In genomic region chrX:71640002-71640401, GRCh38 we compare ENCODE assay signal across 29 cellular contexts. TPM values are rescaled to one million over a fixed set of nuclear protein-coding genes. Genes with fewer than 3 reads are reported as not detected.
"Had no signal": no experiment of that assay in that cellular context is flagged by ENCODE, and none has a peak within 500 bp of the region (broad histone marks: within the 10 kb centered on the region; RNA-seq: fewer than 3 reads in every experiment).

No MANE protein-coding gene starts in this region.

- H3K36me3 ChIP-seq: esophagus squamous epithelium, gastroesophageal sphincter, left lung, lower lobe of right lung, right lobe of liver, spleen, tibial artery, upper lobe of left lung, uterus had no signal

- ATAC-seq: gastroesophageal sphincter; left lung; lower lobe of right lung; psoas muscle; right lobe of liver; stimulated activated memory B cell treated with anti-CD40 and anti-IgM and Interleukin-4, amounts not matched to agents 10 μg/mL and 1 μg/mL and 100 μg/mL, for 72 hours had no signal

- H3K36me3 Mint-ChIP-seq: immature natural killer cell; memory B cell; stimulated activated memory B cell treated with anti-CD40 and anti-IgM and Interleukin-4, amounts not matched to agents 10 μg/mL and 1 μg/mL and 100 μg/mL, for 72 hours had no signal

- H3K4me3 Mint-ChIP-seq: dendritic cell treated with granulocyte-macrophage colony-stimulating factor and Interleukin-4, amounts not matched to agents 40 ng/mL and 50 ng/mL, for 4 days; immature natural killer cell; memory B cell; mesothelial cell of epicardium; nephron; stimulated activated memory B cell treated with anti-CD40 and anti-IgM and Interleukin-4, amounts not matched to agents 10 μg/mL and 1 μg/mL and 100 μg/mL, for 72 hours; stimulated activated naive CD8-positive, alpha-beta T cell treated with anti-CD3 and anti-CD28 coated beads, Interleukin-15, Interleukin-2, amounts not matched to agents 100 ng/mL and 50 ng/mL, for 24 hours had no signal

- H3K27me3 ChIP-seq: esophagus squamous epithelium, gastroesophageal sphincter, left lung, right lobe of liver, spleen, tibial artery, upper lobe of left lung, uterus had no signal

- H3K4me3 ChIP-seq: esophagus squamous epithelium, gastroesophageal sphincter, left lung, lower lobe of right lung, psoas muscle, right lobe of liver, spleen, tibial artery, upper lobe of left lung, uterus had no signal

- H3K9me3 ChIP-seq: esophagus squamous epithelium, gastroesophageal sphincter, left lung, lower lobe of right lung, psoas muscle, right lobe of liver, spleen, tibial artery, upper lobe of left lung, uterus had no signal

- H3K27me3 Mint-ChIP-seq: dendritic cell treated with granulocyte-macrophage colony-stimulating factor and Interleukin-4, amounts not matched to agents 40 ng/mL and 50 ng/mL, for 4 days; memory B cell; stimulated activated memory B cell treated with anti-CD40 and anti-IgM and Interleukin-4, amounts not matched to agents 10 μg/mL and 1 μg/mL and 100 μg/mL, for 72 hours; stimulated activated naive CD8-positive, alpha-beta T cell treated with anti-CD3 and anti-CD28 coated beads, Interleukin-15, Interleukin-2, amounts not matched to agents 100 ng/mL and 50 ng/mL, for 24 hours had no signal

- FAIRE-seq: keratinocyte had no signal

- H3K27ac Mint-ChIP-seq: dendritic cell treated with granulocyte-macrophage colony-stimulating factor and Interleukin-4, amounts not matched to agents 40 ng/mL and 50 ng/mL, for 4 days; immature natural killer cell; memory B cell; mesothelial cell of epicardium; nephron; stimulated activated memory B cell treated with anti-CD40 and anti-IgM and Interleukin-4, amounts not matched to agents 10 μg/mL and 1 μg/mL and 100 μg/mL, for 72 hours; stimulated activated naive CD8-positive, alpha-beta T cell treated with anti-CD3 and anti-CD28 coated beads, Interleukin-15, Interleukin-2, amounts not matched to agents 100 ng/mL and 50 ng/mL, for 24 hours had no signal

- H3K9me3 Mint-ChIP-seq: dendritic cell treated with granulocyte-macrophage colony-stimulating factor and Interleukin-4, amounts not matched to agents 40 ng/mL and 50 ng/mL, for 4 days; immature natural killer cell; memory B cell; stimulated activated memory B cell treated with anti-CD40 and anti-IgM and Interleukin-4, amounts not matched to agents 10 μg/mL and 1 μg/mL and 100 μg/mL, for 72 hours; stimulated activated naive CD8-positive, alpha-beta T cell treated with anti-CD3 and anti-CD28 coated beads, Interleukin-15, Interleukin-2, amounts not matched to agents 100 ng/mL and 50 ng/mL, for 24 hours had no signal

- H3K4me1 ChIP-seq: esophagus squamous epithelium, left lung, lower lobe of right lung, right lobe of liver, tibial artery, upper lobe of left lung, uterus had no signal

- DNase-seq: esophagus squamous epithelium; foreskin fibroblast; glutamatergic neuron; immature natural killer cell; left lung; lower lobe of right lung; psoas muscle; retina; right lobe of liver; spleen; stimulated activated CD4-positive, alpha-beta T cell treated with anti-CD3 and anti-CD28 coated beads, Interleukin-15, amount 100 ng/mL, for 24 hours; stimulated activated CD4-positive, alpha-beta T cell treated with anti-CD3 and anti-CD28 coated beads, Interleukin-1b, Interleukin-23, amount 100 ng/mL, for 48 hours; stimulated activated CD4-positive, alpha-beta T cell treated with anti-CD3 and anti-CD28 coated beads, Interleukin-4, amount 100 ng/mL, for 24 hours; tibial artery; upper lobe of left lung; uterus had no signal

- H3K4me1 Mint-ChIP-seq: immature natural killer cell, mesothelial cell of epicardium, nephron had no signal

- H3K27ac ChIP-seq: esophagus squamous epithelium, gastroesophageal sphincter, left lung, lower lobe of right lung, psoas muscle, right lobe of liver, spleen, tibial artery, upper lobe of left lung, uterus had no signal

RNA-seq across cellular contexts. Expression of gene CXCR3, which starts 21.7 kb away (rescaled TPM):
- total RNA-seq: epithelial cell of proximal tubule, mesothelial cell of epicardium, myocyte, omental fat pad, skeletal muscle tissue, temporal lobe had no signal
- polyA plus RNA-seq: keratinocyte had no signal
